In genomic region chr1:163066686-163067085, GRCh38 we compare ENCODE assay signal across 36 cellular contexts. TPM values are rescaled to one million over a fixed set of nuclear protein-coding genes. Genes with fewer than 3 reads are reported as not detected.
"Had no signal": no experiment of that assay in that cellular context is flagged by ENCODE, and none has a peak within 500 bp of the region (broad histone marks: within the 10 kb centered on the region; RNA-seq: fewer than 3 reads in every experiment).

No MANE protein-coding gene starts in this region.

- H3K27ac ChIP-seq: KMS-11 had no signal

- H3K4me3 ChIP-seq: MG63 had no signal

- DNase-seq: Karpas-422, Kasumi-1, KG1, MG63, MM.1S, MV-4-11, NCI-H1048, NCI-H1092, NCI-H1092 treated with DMSO at 0.1 percent for 48 hours, NCI-H1105, NCI-H1105 treated with DMSO at 0.1 percent for 48 hours, NCI-H1417, NCI-H1417 treated with DMSO at 0.1 percent for 48 hours, NCI-H1436, NCI-H1436 treated with DMSO at 0.1 percent for 48 hours, NCI-H146, NCI-H1694, NCI-H1694 treated with DMSO at 0.1 percent for 48 hours, NCI-H187, NCI-H187 treated with DMSO at 0.1 percent for 48 hours, NCI-H1930, NCI-H2029, NCI-H2029 treated with DMSO at 0.1 percent for 48 hours, NCI-H2081, NCI-H2081 treated with DMSO at 0.1 percent for 48 hours, NCI-H2107, NCI-H2171, NCI-H2171 treated with DMSO at 0.1 percent for 48 hours, NCI-H2227 treated with DMSO at 0.1 percent for 48 hours, NCI-H226, NCI-H345, NCI-H446, NCI-H446 treated with DMSO at 0.1 percent for 48 hours, NCI-H510A had no signal

RNA-seq across cellular contexts. Expression of gene RGS4, which starts 2.5 kb away (rescaled TPM):
- total RNA-seq: NCI-H460 had no signal
